ENCODE assay signal across 25 cellular contexts in the genomic region with DNA sequence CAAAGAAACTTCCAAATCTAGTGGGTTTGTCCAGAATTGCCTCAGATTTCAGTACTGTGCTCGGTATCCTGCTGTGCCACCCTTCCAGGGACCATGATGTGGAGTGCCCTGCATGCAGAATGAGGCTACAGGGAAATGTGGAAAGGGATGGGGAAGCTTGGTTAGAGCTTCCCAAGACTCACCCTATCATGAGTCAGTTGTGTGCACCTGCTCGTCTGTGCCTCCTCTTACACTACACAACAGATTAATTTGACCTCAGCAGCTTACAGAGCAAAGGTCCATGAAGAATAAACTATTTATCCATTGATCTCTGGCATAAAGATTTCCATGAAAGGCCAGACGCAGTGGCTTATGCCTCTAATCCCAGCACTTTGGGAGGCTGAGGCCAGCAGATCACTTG.
"Had no signal": no experiment of that assay in that cellular context is flagged by ENCODE, and none has a peak within 500 bp of the region (broad histone marks: within the 10 kb centered on the region; RNA-seq: fewer than 3 reads in every experiment).

No MANE protein-coding gene starts in this region.

- H3K9me3 Mint-ChIP-seq: type B pancreatic cell had no signal

- H3K4me1 Mint-ChIP-seq: mesothelial cell of epicardium, neural crest cell had no signal

- ATAC-seq: left cardiac atrium; left lung; lower lobe of right lung; naive thymus-derived CD8-positive, alpha-beta T cell; pancreas; right cardiac atrium; sciatic nerve; stimulated activated naive B cell treated with anti-CD40 and anti-IgM and Interleukin-4, amounts not matched to agents 10 μg/mL and 1 μg/mL and 100 μg/mL, for 72 hours; stimulated activated naive CD8-positive, alpha-beta T cell treated with anti-CD3 and anti-CD28 coated beads, Interleukin-15, Interleukin-2, amounts not matched to agents 100 U/mL and 50 U/mL, for 24 hours had no signal

- H3K36me3 Mint-ChIP-seq: mesothelial cell of epicardium, type B pancreatic cell had no signal

- H3K4me3 Mint-ChIP-seq: mesothelial cell of epicardium; naive thymus-derived CD8-positive, alpha-beta T cell; nephron; neural crest cell; stimulated activated naive B cell treated with anti-CD40 and anti-IgM and Interleukin-4, amounts not matched to agents 10 μg/mL and 1 μg/mL and 100 μg/mL, for 72 hours; type B pancreatic cell had no signal

- H3K27ac Mint-ChIP-seq: mesothelial cell of epicardium; nephron; stimulated activated naive B cell treated with anti-CD40 and anti-IgM and Interleukin-4, amounts not matched to agents 10 μg/mL and 1 μg/mL and 100 μg/mL, for 72 hours; type B pancreatic cell had no signal

- DNase-seq: hippocampal formation; kidney glomerular epithelial cell; left cardiac atrium; left lung; lower lobe of right lung; mesendoderm; naive thymus-derived CD8-positive, alpha-beta T cell; nucleus accumbens; pancreas; posterior cingulate gyrus; retina; right cardiac atrium; stimulated activated CD4-positive, alpha-beta T cell treated with anti-CD3 and anti-CD28 coated beads, Interleukin-1b, Interleukin-23, amount 100 ng/mL, for 48 hours; stimulated activated CD4-positive, alpha-beta T cell treated with anti-CD3 and anti-CD28 coated beads, Interleukin-2, amount 100 ng/mL, for 48 hours; stimulated activated CD4-positive, alpha-beta T cell treated with anti-CD3 and anti-CD28 coated beads, Interleukin-4, amount 100 ng/mL, for 4 hours; stimulated activated CD8-positive, alpha-beta memory T cell treated with anti-CD3 and anti-CD28 coated beads, Interleukin-4, amount 100 ng/mL, for 48 hours; stimulated activated naive B cell treated with anti-CD40 and anti-IgM and Interleukin-4, amounts not matched to agents 10 μg/mL and 1 μg/mL and 100 μg/mL, for 72 hours; stimulated activated naive CD8-positive, alpha-beta T cell treated with anti-CD3 and anti-CD28 coated beads, Interleukin-15, Interleukin-2, amounts not matched to agents 100 U/mL and 50 U/mL, for 24 hours; stomach; uterus had no signal

- H3K27me3 Mint-ChIP-seq: naive thymus-derived CD8-positive, alpha-beta T cell; stimulated activated naive B cell treated with anti-CD40 and anti-IgM and Interleukin-4, amounts not matched to agents 10 μg/mL and 1 μg/mL and 100 μg/mL, for 72 hours had no signal
